8 cellular contexts compared by ENCODE assay signal in the genomic region with DNA sequence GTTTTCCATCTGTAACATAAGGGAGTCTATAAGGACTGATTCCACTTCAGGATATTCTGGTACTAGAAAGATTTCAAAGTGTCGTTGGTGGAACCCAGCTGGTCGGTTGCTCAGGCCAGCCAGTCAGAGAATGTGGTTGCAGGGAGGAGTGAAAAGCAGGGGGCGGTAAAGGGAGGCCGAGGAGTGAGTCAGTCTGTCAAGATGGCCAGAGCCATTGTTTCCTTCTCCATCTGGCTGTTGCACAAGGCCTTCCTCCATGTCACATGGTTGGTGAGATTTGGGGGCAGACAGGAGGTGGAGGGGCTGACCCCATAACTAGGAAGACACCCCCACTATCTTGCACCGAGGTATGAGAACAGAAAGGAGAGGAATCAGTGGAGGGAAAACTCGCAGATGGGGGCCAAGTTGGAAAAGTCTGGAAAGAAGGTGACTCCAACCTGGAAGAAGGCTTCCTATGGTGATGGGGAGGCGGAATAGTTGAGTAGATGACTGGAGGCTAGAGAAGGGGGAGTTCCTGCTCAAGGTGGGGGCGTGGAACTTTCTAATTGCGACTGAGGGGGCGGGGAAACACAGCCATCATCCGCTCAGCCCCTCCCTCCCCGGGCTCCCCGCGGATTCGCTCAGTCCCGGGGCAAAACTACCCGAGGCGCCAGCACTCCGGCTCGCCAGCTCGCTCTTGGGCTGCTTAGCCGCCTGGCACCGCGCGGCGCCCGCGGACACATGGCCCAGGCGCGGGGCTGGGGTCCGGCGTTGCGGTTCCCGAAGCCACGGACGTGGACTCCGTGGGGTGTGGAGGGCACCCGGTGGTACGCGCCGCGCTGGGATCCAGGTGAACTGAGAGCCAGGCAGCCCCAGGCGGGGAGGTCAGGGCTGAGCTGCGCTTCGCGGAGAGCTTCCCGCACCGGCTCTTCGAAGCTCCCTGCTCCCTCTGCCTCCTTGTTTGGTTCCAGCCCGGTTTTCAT. TPM values are rescaled to one million over a fixed set of nuclear protein-coding genes. Genes with fewer than 3 reads are reported as not detected.
DNase-seq lines count a peak whose midpoint lies in the region; ATAC-seq and TF ChIP-seq lines count a peak whose summit lies in the region.

No MANE protein-coding gene starts in this region.

- peak overlapping the region in 1 of 4 donors; percentile 27 for H3K4me3 ChIP-seq in adrenal gland

- H3K36me3 Mint-ChIP-seq in Calu3 (ENCODE audit: insufficient read depth, unreplicated experiment) = no peaks in the 10 kb centered on the region

- peaks cover 0 to 12% of the 10 kb centered on the region in 2 donors for H3K4me1 ChIP-seq in adrenal gland (replicated peaks in 1 of 2)

- no TSS peak for BruUV-seq in Calu3 (replicated peaks; lab: Mats Ljungman, UMichigan)

- H3K27ac ChIP-seq in adrenal gland = peak overlapping the region in 2 of 5 donors; percentile 59 to 77

- no peaks in the 10 kb centered on the region for H3K36me3 ChIP-seq in adrenal gland (replicated peaks in 1 of 2)

- CTCF ChIA-PET in Calu3 (lab: Charles Lee) = no interaction called here

- no peaks in the 10 kb centered on the region for H3K9me3 ChIP-seq in adrenal gland (replicated peaks in 1 of 3)

- WGBS in adrenal gland, 4 donors = 24 to 48% (median 40%) methylated on average over 11 to 50 of the region's 50 CpGs

- ATAC-seq in stimulated activated naive CD8-positive, alpha-beta T cell treated with anti-CD3 and anti-CD28 coated beads, Interleukin-15, amount 100 ng/mL, for 72 hours = peak; percentile 69

- peaks cover 8% of the 10 kb centered on the region for H3K4me1 Mint-ChIP-seq in Calu3 (ENCODE audit: low read depth, unreplicated experiment)
- H3K4me1 Mint-ChIP-seq in stimulated activated naive CD8-positive, alpha-beta T cell treated with anti-CD3 and anti-CD28 coated beads, Interleukin-15, amount 100 ng/mL, for 72 hours = peaks cover 31% of the 10 kb centered on the region

- no peak overlapping the region for H3K27ac Mint-ChIP-seq in Calu3 (ENCODE audit: unreplicated experiment)
- peak overlapping the region; percentile 27 to 84 for H3K27ac Mint-ChIP-seq in stimulated activated naive CD8-positive, alpha-beta T cell treated with anti-CD3 and anti-CD28 coated beads, Interleukin-15, amount 100 ng/mL, for 72 hours

- intact Hi-C loops in Calu3 (cut with micrococcal nuclease; ENCODE audit: unreplicated experiment) (no loop called here), adrenal gland (cut with DNase I) (no loop called here)

- no peak for TF ChIP-seq POLR2A in adrenal gland (IDR thresholded peaks at IDR 0.05)

- DNase-seq in Calu3 (no peak), Kasumi-1 (lab: John Stamatoyannopoulos, UW) (peak; percentile 71 to 76), adrenal gland (peak in 4 of 7 donors; percentile 33 to 56 (median 44)), iPS-NIHi11 (ENCODE audit: low spot score) (peak; percentile 60), NCI-H2196 (lab: John Stamatoyannopoulos, UW; ENCODE audit: unreplicated experiment) (no peak), cerebellum (ENCODE audit: low spot score) (no peak), RKO (ENCODE audit: low spot score) (no peak)
- peak in 1 of 2 donors; percentile 26 for DNase-seq in stimulated activated naive CD8-positive, alpha-beta T cell treated with anti-CD3 and anti-CD28 coated beads, Interleukin-15, amount 100 ng/mL, for 72 hours

- no peaks in the 10 kb centered on the region for H3K9me3 Mint-ChIP-seq in Calu3 (ENCODE audit: low read depth, unreplicated experiment)
- no peaks in the 10 kb centered on the region for H3K9me3 Mint-ChIP-seq in stimulated activated naive CD8-positive, alpha-beta T cell treated with anti-CD3 and anti-CD28 coated beads, Interleukin-15, amount 100 ng/mL, for 72 hours

- no peak for TF ChIP-seq CTCF in Calu3 (IDR thresholded peaks at IDR 0.05; ENCODE audit: unreplicated experiment)
- TF ChIP-seq CTCF in adrenal gland (IDR thresholded peaks at IDR 0.05) = no peak

- peaks cover 9% of the 10 kb centered on the region for H3K27me3 ChIP-seq in adrenal gland

- H3K27me3 Mint-ChIP-seq in Calu3 (ENCODE audit: unreplicated experiment) = peaks cover 31% of the 10 kb centered on the region
- peaks cover 30% of the 10 kb centered on the region for H3K27me3 Mint-ChIP-seq in stimulated activated naive CD8-positive, alpha-beta T cell treated with anti-CD3 and anti-CD28 coated beads, Interleukin-15, amount 100 ng/mL, for 72 hours

- H3K4me3 Mint-ChIP-seq in Calu3 (ENCODE audit: low read depth, unreplicated experiment) = peak overlapping the region; percentile 59
- peak overlapping the region; percentile 78 to 79 for H3K4me3 Mint-ChIP-seq in stimulated activated naive CD8-positive, alpha-beta T cell treated with anti-CD3 and anti-CD28 coated beads, Interleukin-15, amount 100 ng/mL, for 72 hours

RNA-seq across cellular contexts. Expression of gene STARD8, which starts 38.5 kb away (rescaled TPM):
- total RNA-seq in Calu3 (2022) = 0.45 and 0.47 TPM in 2 replicates
- total RNA-seq in adrenal gland = 10 to 100 TPM in 6 of 8 donors, 1 to 10 TPM in 2; 7.5 to 19.6 (median 11.1) TPM
- polyA plus RNA-seq in adrenal gland = 1 to 10 TPM; 2.8 to 4.9 (median 3.6) TPM
- 3.7 TPM for total RNA-seq in cerebellum

Comparison
In these comparisons a context has a peak if more than half of its experiments do, and no peak if none do; other contexts are left out.
1. DNase-seq: peak in Kasumi-1 (2 of 2), adrenal gland (4 of 7) and iPS-NIHi11 (single experiment); none in Calu3 (single experiment), NCI-H2196 (single experiment), cerebellum (single experiment) and RKO (single experiment).